Comparison of ENCODE assay signal across 13 cellular contexts in genomic region chr4:8506373-8507250, GRCh38.
DNase-seq lines count a peak whose midpoint lies in the region; ATAC-seq and TF ChIP-seq lines count a peak whose summit lies in the region.
"Had no signal": no experiment of that assay in that cellular context is flagged by ENCODE, and none has a peak within 500 bp of the region (broad histone marks: within the 10 kb centered on the region; RNA-seq: fewer than 3 reads in every experiment).

No MANE protein-coding gene starts in this region.

- H3K23ac ChIP-seq in H9 (ENCODE audit: insufficient read length, low read depth, low read length), result no peak overlapping the region
- no peak overlapping the region for H3K23ac ChIP-seq in mesenchymal stem cell (ENCODE audit: low read length in 2 of 2)

- H2BK120ac ChIP-seq in H9 (ENCODE audit: low read depth, low read length, poor library complexity, severe bottlenecking), result no peak overlapping the region
- no peak overlapping the region for H2BK120ac ChIP-seq in mesenchymal stem cell (ENCODE audit: low read depth, low read length)

- no peak overlapping the region for H4K91ac ChIP-seq in H9 (ENCODE audit: insufficient read length, low read depth, low read length)
- no peak overlapping the region for H4K91ac ChIP-seq in mesenchymal stem cell (ENCODE audit: low read length)

- H3K27me3 Mint-ChIP-seq in H9 (ENCODE audit: low read depth), result peaks cover 2% of the 10 kb centered on the region; the same call in 1 of the 2 replicates
- H3K27me3 Mint-ChIP-seq in endodermal cell (ENCODE audit: insufficient read depth), result no peaks in the 10 kb centered on the region

- H3K4ac ChIP-seq in H9 (ENCODE audit: low read depth, low read length) (no peak overlapping the region), mesenchymal stem cell (ENCODE audit: low read depth in 1 of 2, low read length in 2 of 2) (no peak overlapping the region)

- no peak overlapping the region for H2AK5ac ChIP-seq in H9 (ENCODE audit: insufficient read length, low read length)
- H2AK5ac ChIP-seq in mesenchymal stem cell (ENCODE audit: low read length, severe bottlenecking), result no peak overlapping the region

- H4K8ac ChIP-seq in H9 (replicated peaks; ENCODE audit: insufficient read length, low read depth, low read length) (no peak overlapping the region), mesenchymal stem cell (ENCODE audit: low read length) (no peak overlapping the region)

- H4K20me1 ChIP-seq in H9 (ENCODE audit: control insufficient read depth, insufficient read depth, insufficient read length), result no peaks in the 10 kb centered on the region

- no peaks in the 10 kb centered on the region for H3K79me2 ChIP-seq in H9 (ENCODE audit: insufficient read depth, low read length)

- no peaks in the 10 kb centered on the region for H3K9me3 ChIP-seq in H9 (ENCODE audit: control insufficient read depth, low read depth, low read length)
- H3K9me3 ChIP-seq in endodermal cell (ENCODE audit: control insufficient read depth, low read length), result peaks cover 5% of the 10 kb centered on the region
- H3K9me3 ChIP-seq in mesenchymal stem cell (ENCODE audit: control insufficient read depth, low read length), result peaks cover 4% of the 10 kb centered on the region
- H3K9me3 ChIP-seq in stomach, result no peaks in the 10 kb centered on the region
- H3K9me3 ChIP-seq: neutrophil had no signal

- no peak overlapping the region for H2BK20ac ChIP-seq in H9 (ENCODE audit: low read depth, low read length, poor library complexity, severe bottlenecking)

- no peak for TF ChIP-seq EP300 in stomach (IDR thresholded peaks at IDR 0.05)

- DNase-seq in H9 (peak; percentile 59), endodermal cell (peak; percentile 88), mesenchymal stem cell (peak; percentile 16), stomach (no peak), kidney tubule cell (ENCODE audit: low spot score) (no peak)
- DNase-seq in activated naive CD4-positive, alpha-beta T cell treated with anti-CD3 and anti-CD28 coated beads, Interleukin-2, amount 50 U/mL, for 16 hours, result no peak
- DNase-seq: GDM1; NCI-H2107; stimulated activated naive CD4-positive, alpha-beta T cell treated with Interleukin-2 at 50 U/mL for 16 hours; T-helper 1 cell had no signal

- H2BK12ac ChIP-seq in H9 (ENCODE audit: insufficient read length, low read depth, low read length) (no peak overlapping the region), mesenchymal stem cell (ENCODE audit: low read length in 2 of 2) (no peak overlapping the region)

- TF ChIP-seq CTCF in H9 (conservative IDR thresholded peaks at IDR 0.05) (no peak), endodermal cell (conservative IDR thresholded peaks at IDR 0.05) (no peak), stomach (IDR thresholded peaks at IDR 0.05) (no peak)

- TF ChIP-seq POLR2A in stomach (IDR thresholded peaks at IDR 0.05), result no peak

- H3K18ac ChIP-seq in H9 (ENCODE audit: insufficient read length, low read depth, low read length), result peak overlapping the region; percentile 27
- no peak overlapping the region for H3K18ac ChIP-seq in mesenchymal stem cell (ENCODE audit: low read depth in 1 of 2, low read length in 2 of 2)

- WGBS in H9 (ENCODE audit: extremely low coverage, insufficient read length, low lambda C conversion rate), result no CpG with 5 or more reads among the region's 22 CpGs
- 54 to 73% methylated on average over 12 to 22 of the region's 22 CpGs for WGBS in endodermal cell (ENCODE audit: insufficient coverage in 1 of 2, insufficient read length in 1 of 2), 2 experiments
- WGBS in mesenchymal stem cell, result 58% methylated on average over 22 of the region's 22 CpGs
- WGBS in stomach, 5 donors, result 36 to 49% (median 43%) methylated on average over 12 to 22 of the region's 22 CpGs

- intact Hi-C loops in stomach (cut with DNase I; ENCODE audit: low total_unique reads), result no loop called here

- no peak overlapping the region for H3T11ph ChIP-seq in H9 (ENCODE audit: low read length)

- H3K36me3 ChIP-seq in endodermal cell (ENCODE audit: control insufficient read depth, insufficient read depth, low read length) (no peaks in the 10 kb centered on the region), mesenchymal stem cell (ENCODE audit: control insufficient read depth in 1 of 2, insufficient read depth in 2 of 2, low read depth in 1 of 2, low read length in 2 of 2) (peaks cover 0 to 3% of the 10 kb centered on the region in 2 experiments), stomach (no peaks in the 10 kb centered on the region)
- H3K36me3 ChIP-seq: neutrophil had no signal

- no peak overlapping the region for H3K4me2 ChIP-seq in H9 (ENCODE audit: insufficient read depth, insufficient read length, low read length)
- H3K4me2 ChIP-seq in mesenchymal stem cell (ENCODE audit: low read length, poor library complexity, severe bottlenecking), result no peak overlapping the region

- peaks cover 0 to 12% (median 1%) of the 10 kb centered on the region in 3 experiments; a peak in 3 of 7 replicates for H3K36me3 Mint-ChIP-seq in H9 (ENCODE audit: insufficient read depth in 1 of 3, low read depth in 3 of 3)
- H3K36me3 Mint-ChIP-seq in endodermal cell (ENCODE audit: low read depth), result no peaks in the 10 kb centered on the region

- H3K4me1 Mint-ChIP-seq in H9, result peaks cover 36 to 41% of the 10 kb centered on the region in 2 experiments
- peaks cover 22% of the 10 kb centered on the region for H3K4me1 Mint-ChIP-seq in endodermal cell

- no peak overlapping the region for H3K27ac ChIP-seq in H9 (ENCODE audit: insufficient read length, low read depth, low read length)
- no peak overlapping the region for H3K27ac ChIP-seq in endodermal cell (ENCODE audit: low read depth, low read length)
- no peak overlapping the region for H3K27ac ChIP-seq in mesenchymal stem cell (ENCODE audit: low read length, poor library complexity, severe bottlenecking)
- peak overlapping the region in 4 of 5 donors; percentile 61 to 78 (median 72) for H3K27ac ChIP-seq in stomach
- H3K27ac ChIP-seq: neutrophil had no signal

- H3K27ac Mint-ChIP-seq in H9, result peak overlapping the region in 2 of 3 experiments; percentile 67 to 85; a peak in 2 of 7 replicates
- peak overlapping the region; percentile 48 for H3K27ac Mint-ChIP-seq in endodermal cell

- no peaks in the 10 kb centered on the region for H3K23me2 ChIP-seq in H9 (ENCODE audit: insufficient read length, low read depth, low read length, poor library complexity, severe bottlenecking)

- no peak overlapping the region for H4K5ac ChIP-seq in H9 (ENCODE audit: insufficient read length, low read depth, low read length)

- no peaks in the 10 kb centered on the region for H3K27me3 ChIP-seq in H9 (ENCODE audit: insufficient read depth, low read length)
- H3K27me3 ChIP-seq in endodermal cell (ENCODE audit: control insufficient read depth, insufficient read depth, low read length, poor library complexity, severe bottlenecking), result no peaks in the 10 kb centered on the region
- peaks cover 31 to 36% of the 10 kb centered on the region in 2 experiments for H3K27me3 ChIP-seq in mesenchymal stem cell (ENCODE audit: control insufficient read depth in 1 of 2, insufficient read depth in 1 of 2, low read length in 2 of 2)
- H3K27me3 ChIP-seq in stomach, result no peaks in the 10 kb centered on the region
- H3K27me3 ChIP-seq: neutrophil had no signal

- H2BK15ac ChIP-seq in H9 (ENCODE audit: low read depth, low read length) (no peak overlapping the region), mesenchymal stem cell (ENCODE audit: low read depth, poor library complexity, severe bottlenecking) (no peak overlapping the region)

- ATAC-seq in GM18909 (IDR thresholded peaks at IDR 0.05; ENCODE audit: poor library complexity, unreplicated experiment) (no peak), GM21529 (IDR thresholded peaks at IDR 0.05; ENCODE audit: unreplicated experiment) (no peak)

- H3K9ac ChIP-seq in H9 (ENCODE audit: extremely low read depth, insufficient read length, low read length), result no peak overlapping the region
- H3K9ac ChIP-seq in endodermal cell (ENCODE audit: extremely low read depth, low read length, poor library complexity, severe bottlenecking), result no peak overlapping the region
- H3K9ac ChIP-seq in mesenchymal stem cell (ENCODE audit: low read length), result peak overlapping the region; percentile 80

- H3K79me1 ChIP-seq in H9 (ENCODE audit: insufficient read depth, low read depth, low read length, poor library complexity, severe bottlenecking) (no peaks in the 10 kb centered on the region), mesenchymal stem cell (replicated peaks; ENCODE audit: low read length, poor library complexity, severe bottlenecking) (no peaks in the 10 kb centered on the region)

- no peaks in the 10 kb centered on the region; the same call in 1 of the 2 replicates for H3K4me1 ChIP-seq in H9 (ENCODE audit: insufficient read depth, low read length)
- peaks cover 5% of the 10 kb centered on the region for H3K4me1 ChIP-seq in endodermal cell (ENCODE audit: control insufficient read depth, insufficient read depth, low read length)
- peaks cover 28% of the 10 kb centered on the region for H3K4me1 ChIP-seq in mesenchymal stem cell (ENCODE audit: control insufficient read depth, insufficient read depth, low read depth, low read length)
- H3K4me1 ChIP-seq in stomach, result peaks cover 26 to 39% (median 31%) of the 10 kb centered on the region in 4 donors

- H3K56ac ChIP-seq in H9 (ENCODE audit: insufficient read length, low read depth, low read length), result no peak overlapping the region

- H3K4me3 ChIP-seq in endodermal cell (ENCODE audit: low read length) (no peak overlapping the region), mesenchymal stem cell (ENCODE audit: insufficient read depth in 1 of 2, low read depth in 1 of 2, low read length in 2 of 2) (peak overlapping the region in 1 of 2 experiments; percentile 44), stomach (no peak overlapping the region)

- H2AFZ ChIP-seq in H9 (ENCODE audit: low read length) (no peak overlapping the region), mesenchymal stem cell (ENCODE audit: low read depth, low read length) (no peak overlapping the region)

- H3K9me3 Mint-ChIP-seq in H9 (peaks cover 0 to 3% of the 10 kb centered on the region in 2 experiments), endodermal cell (peaks cover 1% of the 10 kb centered on the region)

- H3K14ac ChIP-seq in H9 (ENCODE audit: insufficient read depth, low read length), result peak overlapping the region; percentile 62; the same call in 1 of the 2 replicates
- no peak overlapping the region for H3K14ac ChIP-seq in mesenchymal stem cell (ENCODE audit: low read length in 2 of 2)

- no peak overlapping the region for H2BK5ac ChIP-seq in H9 (ENCODE audit: insufficient read length, low read length)
- H2BK5ac ChIP-seq in mesenchymal stem cell (ENCODE audit: low read depth, low read length, poor library complexity, severe bottlenecking), result no peak overlapping the region

- H3K4me3 Mint-ChIP-seq in H9 (no peak overlapping the region; a peak in 1 of 5 replicates), endodermal cell (no peak overlapping the region)

Comparison
In these comparisons a context has a peak if more than half of its experiments do, and no peak if none do; other contexts are left out.
1. DNase-seq: peak in H9 (single experiment), endodermal cell (single experiment) and mesenchymal stem cell (single experiment); none in stomach (single experiment), activated naive CD4-positive, alpha-beta T cell treated with anti-CD3 and anti-CD28 coated beads, Interleukin-2, amount 50 U/mL, for 16 hours (single experiment) and kidney tubule cell (single experiment).
2. H3K27ac ChIP-seq: peak in stomach (4 of 5); none in H9 (single experiment), endodermal cell (single experiment) and mesenchymal stem cell (single experiment).